In genomic region chr7:94620703-94621118, GRCh38 we compare ENCODE assay signal across 8 cellular contexts. TPM values are rescaled to one million over a fixed set of nuclear protein-coding genes. Genes with fewer than 3 reads are reported as not detected.
DNase-seq lines count a peak whose midpoint lies in the region; ATAC-seq and TF ChIP-seq lines count a peak whose summit lies in the region.

No MANE protein-coding gene starts in this region.

- CTCF ChIA-PET in GM10248 (lab: Yijun Ruan, JAX) = interaction anchor here (0.9 to 1.5 kb wide), 7 partner anchors 12 to 171 kb away, joined by 3 to 5 read pairs (median 3); no protein-coding TSS in a partner anchor

- H3K4me1 Mint-ChIP-seq in memory B cell = peaks cover 8% of the 10 kb centered on the region
- peaks cover 10 to 13% of the 10 kb centered on the region in 2 donors for H3K4me1 Mint-ChIP-seq in stimulated activated naive B cell treated with anti-CD40 and anti-IgM and Interleukin-4, amounts not matched to agents 10 μg/mL and 1 μg/mL and 100 μg/mL, for 72 hours

- H3K36me3 Mint-ChIP-seq in memory B cell = no peaks in the 10 kb centered on the region
- H3K36me3 Mint-ChIP-seq in stimulated activated naive B cell treated with anti-CD40 and anti-IgM and Interleukin-4, amounts not matched to agents 10 μg/mL and 1 μg/mL and 100 μg/mL, for 72 hours = no peaks in the 10 kb centered on the region

- DNase-seq in GM10248 (ENCODE audit: extremely low spot score) (peak; percentile 53), HT1080 (ENCODE audit: low read depth) (peak; percentile 99), T1000 (lab: John Stamatoyannopoulos, UW) (peak; percentile 63), dedifferentiated amniotic fluid mesenchymal stem cell (ENCODE audit: extremely low spot score) (peak; percentile 91), memory B cell (ENCODE audit: low spot score in 2 of 2) (no peak), NCI-H510A treated with DMSO at 0.1 percent for 48 hours (lab: John Stamatoyannopoulos, UW) (no peak)
- DNase-seq in stimulated activated naive B cell treated with anti-CD40 and anti-IgM and Interleukin-4, amounts not matched to agents 10 μg/mL and 1 μg/mL and 100 μg/mL, for 72 hours = peak; percentile 74

- peak; percentile 98 for ATAC-seq in GM21619 (IDR thresholded peaks at IDR 0.05; ENCODE audit: unreplicated experiment)
- peak; percentile 86 for ATAC-seq in memory B cell (ENCODE audit: low read depth)
- peak; percentile 99 to 100 for ATAC-seq in stimulated activated naive B cell treated with anti-CD40 and anti-IgM and Interleukin-4, amounts not matched to agents 10 μg/mL and 1 μg/mL and 100 μg/mL, for 72 hours (replicated peaks)

- H3K27me3 Mint-ChIP-seq in memory B cell = no peaks in the 10 kb centered on the region
- no peaks in the 10 kb centered on the region for H3K27me3 Mint-ChIP-seq in stimulated activated naive B cell treated with anti-CD40 and anti-IgM and Interleukin-4, amounts not matched to agents 10 μg/mL and 1 μg/mL and 100 μg/mL, for 72 hours

- H3K9me3 Mint-ChIP-seq in memory B cell = no peaks in the 10 kb centered on the region
- H3K9me3 Mint-ChIP-seq in stimulated activated naive B cell treated with anti-CD40 and anti-IgM and Interleukin-4, amounts not matched to agents 10 μg/mL and 1 μg/mL and 100 μg/mL, for 72 hours = no peaks in the 10 kb centered on the region

- no peak overlapping the region for H3K4me3 Mint-ChIP-seq in memory B cell
- peak overlapping the region; percentile 39 to 66 for H3K4me3 Mint-ChIP-seq in stimulated activated naive B cell treated with anti-CD40 and anti-IgM and Interleukin-4, amounts not matched to agents 10 μg/mL and 1 μg/mL and 100 μg/mL, for 72 hours

- H3K27ac Mint-ChIP-seq in memory B cell = peak overlapping the region; percentile 61
- H3K27ac Mint-ChIP-seq in stimulated activated naive B cell treated with anti-CD40 and anti-IgM and Interleukin-4, amounts not matched to agents 10 μg/mL and 1 μg/mL and 100 μg/mL, for 72 hours = peak overlapping the region; percentile 85

- no peak for TF ChIP-seq CTCF in GM10248 (IDR thresholded peaks at IDR 0.05; ENCODE audit: control extremely low read depth, extremely low read depth, low read depth, missing control alignments)

- POLR2A ChIA-PET in GM10248 (lab: Yijun Ruan, JAX) = interaction anchor here (1.0 kb wide), 1 partner anchor 36 kb away, joined by 4 read pairs; no protein-coding TSS in a partner anchor

RNA-seq across cellular contexts. Expression of gene SGCE, which starts 35.2 kb away (rescaled TPM):
- 32.8 and 49.1 TPM in 2 replicates for total RNA-seq in HT1080 (2014; rRNA removed; shearing (Covaris generic))
- polyA plus RNA-seq in HT1080 (2015; cell fraction: cytosol; rRNA removed) = 47.0 and 58.6 TPM in 2 replicates
- polyA plus RNA-seq in HT1080 (2015; cell fraction: nucleus; rRNA removed) = 58.4 and 60.7 TPM in 2 replicates

Comparison
In these comparisons a context has a peak if more than half of its experiments do, and no peak if none do; other contexts are left out.
1. DNase-seq: peak in GM10248 (single experiment), HT1080 (single experiment), T1000 (single experiment), dedifferentiated amniotic fluid mesenchymal stem cell (single experiment) and stimulated activated naive B cell treated with anti-CD40 and anti-IgM and Interleukin-4, amounts not matched to agents 10 μg/mL and 1 μg/mL and 100 μg/mL, for 72 hours (single experiment); none in memory B cell (0 of 2) and NCI-H510A treated with DMSO at 0.1 percent for 48 hours (single experiment).
2. Peak in every context shown above with its lines, with median percentiles within 50 percentile points of each other: ATAC-seq.